Comparison of ENCODE assay signal across 11 cellular contexts in the genomic region with DNA sequence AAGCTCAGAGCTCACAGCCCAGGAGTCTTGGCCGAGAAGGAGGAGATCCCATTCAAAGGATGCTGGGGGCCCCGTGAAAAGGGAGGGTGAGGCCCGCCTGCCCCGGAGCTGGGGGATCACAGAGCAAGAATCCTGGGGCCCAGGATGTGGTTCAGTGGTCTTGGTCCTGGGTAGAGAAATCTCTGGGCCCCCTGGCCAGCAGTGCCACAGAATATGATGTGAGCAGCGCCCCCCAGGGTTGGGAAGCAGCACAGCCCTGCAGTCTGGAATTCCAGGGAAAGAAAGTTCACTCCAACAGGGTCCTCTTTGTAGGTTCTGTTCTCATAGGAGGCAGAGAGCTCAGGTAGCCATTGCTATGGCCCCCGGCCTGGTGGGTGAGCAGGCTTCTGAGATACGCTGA.
DNase-seq lines count a peak whose midpoint lies in the region; TF ChIP-seq lines count a peak whose summit lies in the region.
"Had no signal": no experiment of that assay in that cellular context is flagged by ENCODE, and none has a peak within 500 bp of the region (broad histone marks: within the 10 kb centered on the region; RNA-seq: fewer than 3 reads in every experiment).

No MANE protein-coding gene starts in this region.

- no peaks in the 10 kb centered on the region for H3K4me1 ChIP-seq in DOHH2 (ENCODE audit: control insufficient read depth, low read length)
- H3K4me1 ChIP-seq in neuron (ENCODE audit: insufficient read depth, low read length), result peaks cover 17% of the 10 kb centered on the region
- no peaks in the 10 kb centered on the region for H3K4me1 ChIP-seq in prostate gland (replicated peaks)

- peak; percentile 56 for TF ChIP-seq CTCF in DOHH2 (IDR thresholded peaks at IDR 0.05; ENCODE audit: low read depth, low read length, poor library complexity, severe bottlenecking)
- peak in 40 of 56 donors; percentile 10 to 60 (median 34) for TF ChIP-seq CTCF in dorsolateral prefrontal cortex (IDR thresholded peaks at IDR 0.05 in 54 of 56, conservative IDR thresholded peaks at IDR 0.05 in 2 of 56; ENCODE audit: low read depth in 1 of 56, partially characterized antibody in 56 of 56)
- no peak for TF ChIP-seq CTCF in prostate gland (IDR thresholded peaks at IDR 0.05)

- H3K36me3 ChIP-seq in DOHH2 (ENCODE audit: control insufficient read depth, low read length), result peaks cover 73% of the 10 kb centered on the region
- H3K36me3 ChIP-seq in neuron (ENCODE audit: insufficient read depth, low read length), result no peaks in the 10 kb centered on the region
- no peaks in the 10 kb centered on the region for H3K36me3 ChIP-seq in prostate gland
- H3K36me3 ChIP-seq: esophagus squamous epithelium had no signal

- no peaks in the 10 kb centered on the region for H4K20me1 ChIP-seq in DOHH2 (ENCODE audit: control insufficient read depth, insufficient read depth, low read depth, low read length)

- 33% methylated on average over 6 of the region's 7 CpGs for WGBS in prostate gland

- H3K27me3 ChIP-seq in DOHH2 (ENCODE audit: control insufficient read depth, low read length), result no peaks in the 10 kb centered on the region
- peaks cover 0 to 16% (median 0%) of the 10 kb centered on the region in 45 donors for H3K27me3 ChIP-seq in dorsolateral prefrontal cortex
- H3K27me3 ChIP-seq in neuron (ENCODE audit: insufficient read depth, low read length), result peaks cover 6% of the 10 kb centered on the region
- no peaks in the 10 kb centered on the region for H3K27me3 ChIP-seq in prostate gland (replicated peaks; ENCODE audit: insufficient read depth)

- no peaks in the 10 kb centered on the region for H3K9me3 ChIP-seq in DOHH2 (ENCODE audit: control insufficient read depth, insufficient read depth, low read length)
- H3K9me3 ChIP-seq in neuron (ENCODE audit: low read length), result no peaks in the 10 kb centered on the region
- H3K9me3 ChIP-seq in prostate gland, result no peaks in the 10 kb centered on the region
- H3K9me3 ChIP-seq: esophagus squamous epithelium had no signal

- no peak overlapping the region for H3K27ac ChIP-seq in DOHH2 (ENCODE audit: low read depth, low read length)
- H3K27ac ChIP-seq in dorsolateral prefrontal cortex, result peak overlapping the region in 7 of 59 donors; percentile 26 to 58 (median 37)
- no peak overlapping the region for H3K27ac ChIP-seq in prostate gland
- H3K27ac ChIP-seq: esophagus squamous epithelium had no signal

- H3K4me3 ChIP-seq in DOHH2 (ENCODE audit: low read length), result no peak overlapping the region
- H3K4me3 ChIP-seq in dorsolateral prefrontal cortex, result peak overlapping the region in 6 of 59 donors; percentile 2 to 23 (median 10)
- peak overlapping the region; percentile 17 for H3K4me3 ChIP-seq in neuron (ENCODE audit: low read length)
- H3K4me3 ChIP-seq in prostate gland, result no peak overlapping the region
- H3K4me3 ChIP-seq: esophagus squamous epithelium had no signal

- intact Hi-C loops in dorsolateral prefrontal cortex (cut with DNase I), result no loop called here
- intact Hi-C loops in prostate gland (cut with DNase I), result no loop called here

- no peaks in the 10 kb centered on the region for H3K79me2 ChIP-seq in DOHH2 (ENCODE audit: control insufficient read depth, low read length)

- H3K9me2 ChIP-seq in DOHH2 (replicated peaks; ENCODE audit: control insufficient read depth, low read length), result no peaks in the 10 kb centered on the region

- H2AFZ ChIP-seq in neuron (ENCODE audit: low read depth, low read length), result peak overlapping the region; percentile 84

- H3K4me2 ChIP-seq in DOHH2 (ENCODE audit: low read length), result no peak overlapping the region

- no peaks in the 10 kb centered on the region for H3F3A ChIP-seq in DOHH2 (ENCODE audit: control insufficient read depth, insufficient read depth)

- DNase-seq in NCI-H1694 treated with DMSO at 0.1 percent for 48 hours (lab: John Stamatoyannopoulos, UW) (peak; percentile 27), dorsolateral prefrontal cortex (no peak), prostate gland (ENCODE audit: low spot score) (no peak), DMS153 treated with DMSO at 0.1 percent for 48 hours (lab: John Stamatoyannopoulos, UW; ENCODE audit: unreplicated experiment) (no peak)
- DNase-seq in stimulated activated naive CD4-positive, alpha-beta T cell (lab: John Stamatoyannopoulos, UW), result no peak
- DNase-seq: amniotic stem cell, esophagus squamous epithelium, left ventricle myocardium superior, NCI-H2081 had no signal

- no peak for TF ChIP-seq POLR2A in prostate gland (IDR thresholded peaks at IDR 0.05)

Comparison
In these comparisons a context has a peak if more than half of its experiments do, and no peak if none do; other contexts are left out.
1. CTCF ChIP-seq: peak in DOHH2 (single experiment) and dorsolateral prefrontal cortex (40 of 56); none in prostate gland (0 of 4).